2 cellular contexts compared by ENCODE assay signal in the genomic region with DNA sequence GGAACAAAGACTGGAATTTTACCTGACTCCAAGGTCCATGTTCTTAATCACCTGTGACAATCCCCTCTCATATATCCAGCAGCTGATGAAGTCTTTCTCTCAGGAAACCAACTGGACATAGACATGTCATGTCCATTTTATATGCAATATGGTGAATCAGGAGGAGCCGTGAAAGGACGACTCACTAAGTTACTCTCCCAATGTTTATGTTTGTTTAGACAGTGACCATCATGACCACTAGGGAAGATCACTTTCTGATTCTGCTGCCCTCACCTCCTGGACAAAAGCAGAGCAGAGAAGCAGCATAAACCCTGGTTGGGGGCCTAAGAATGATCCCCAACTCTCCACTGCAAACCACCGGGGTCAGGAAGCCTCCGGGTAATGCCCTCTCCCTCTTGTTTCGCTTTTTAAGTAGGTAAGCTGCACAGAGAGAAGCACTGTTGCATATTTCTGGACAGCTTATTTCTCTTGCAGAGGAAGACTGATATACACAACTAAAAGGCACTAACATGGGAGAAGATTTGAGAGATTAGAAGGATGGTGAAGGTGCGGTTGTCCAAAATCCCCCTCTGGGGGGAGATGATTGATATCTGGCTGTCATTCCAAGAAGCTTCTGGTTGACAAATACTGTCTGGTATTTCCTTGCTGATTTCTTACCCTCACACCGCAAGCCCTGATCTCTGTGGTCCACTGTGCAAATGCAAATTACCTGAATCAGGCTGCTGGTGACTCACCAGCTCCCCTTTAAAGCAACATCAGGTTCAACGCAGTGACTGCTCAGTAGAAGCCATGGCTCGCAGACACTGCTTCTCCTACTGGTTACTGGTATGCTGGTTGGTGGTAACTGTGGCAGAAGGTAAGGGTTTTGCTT.
TF ChIP-seq lines count a peak whose summit lies in the region.

A gene with protein sequence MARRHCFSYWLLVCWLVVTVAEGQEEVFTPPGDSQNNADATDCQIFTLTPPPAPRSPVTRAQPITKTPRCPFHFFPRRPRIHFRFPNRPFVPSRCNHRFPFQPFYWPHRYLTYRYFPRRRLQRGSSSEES (plus strand): TSS at position 773 of the 871 bp plus-strand sequence. CDS start 17 bp downstream, at position 790.

TF ChIP-seq in HEK293T, 16 proteins besides CTCF, POLR2A, EP300 and RAD21 (continued from another document):
- TF ChIP-seq BHLHE40 (IDR thresholded peaks at IDR 0.05; ENCODE audit: borderline replicate concordance) = no peak
- no peak for TF ChIP-seq FOXK2 (IDR thresholded peaks at IDR 0.05)

TF ChIP-seq in H1, 55 proteins besides CTCF, POLR2A, EP300 and RAD21 (continued from another document):
- TF ChIP-seq PHF8 (conservative IDR thresholded peaks at IDR 0.05; ENCODE audit: low read depth, low read length) (no peak), CTBP2 (IDR thresholded peaks at IDR 0.05; ENCODE audit: borderline replicate concordance, insufficient read depth, insufficient read length, low read length) (no peak), ZNF274 (IDR thresholded peaks at IDR 0.05; ENCODE audit: borderline replicate concordance, extremely low read depth, low read length) (no peak), RFX5 (IDR thresholded peaks at IDR 0.05; ENCODE audit: borderline replicate concordance, low read depth, low read length) (no peak), EZH2 (IDR thresholded peaks at IDR 0.05; ENCODE audit: low read depth, low read length, severe bottlenecking) (no peak)
- TF ChIP-seq, protein P1, sequence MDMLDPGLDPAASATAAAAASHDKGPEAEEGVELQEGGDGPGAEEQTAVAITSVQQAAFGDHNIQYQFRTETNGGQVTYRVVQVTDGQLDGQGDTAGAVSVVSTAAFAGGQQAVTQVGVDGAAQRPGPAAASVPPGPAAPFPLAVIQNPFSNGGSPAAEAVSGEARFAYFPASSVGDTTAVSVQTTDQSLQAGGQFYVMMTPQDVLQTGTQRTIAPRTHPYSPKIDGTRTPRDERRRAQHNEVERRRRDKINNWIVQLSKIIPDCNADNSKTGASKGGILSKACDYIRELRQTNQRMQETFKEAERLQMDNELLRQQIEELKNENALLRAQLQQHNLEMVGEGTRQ (IDR thresholded peaks at IDR 0.05; ENCODE audit: low read length) = no peak
TF ChIP-seq in H1: peak in this region for 0.
